In genomic region chr19:6864325-6864724, GRCh38 we compare ENCODE assay signal across 8 cellular contexts. TPM values are rescaled to one million over a fixed set of nuclear protein-coding genes. Genes with fewer than 3 reads are reported as not detected.
A peak's percentile ranks its signal among the peaks of the same experiment; 100 is the strongest.
DNase-seq lines count a peak whose midpoint lies in the region; ATAC-seq, FAIRE-seq and TF ChIP-seq lines count a peak whose summit lies in the region.
"Not testable (repeated sequence)": the region's sequence is repeated elsewhere in the genome, so short reads cannot be mapped to it uniquely, and the experiment has no call there.
"Had no signal": no experiment of that assay in that cellular context is flagged by ENCODE, and none has a peak within 500 bp of the region (broad histone marks: within the 10 kb centered on the region; RNA-seq: fewer than 3 reads in every experiment).

No MANE protein-coding gene starts in this region.

- POLR2A ChIA-PET in activated CD8-positive, alpha-beta T cell treated with anti-CD3 and anti-CD28 coated beads, Interleukin-2, amount 10 ng/mL, durations not matched to agents 7 days and 5 days (lab: Charles Lee): interaction anchor here (1.1 to 2.2 kb wide), 3 partner anchors 25 to 347 kb away, joined by 4 to 20 read pairs (median 7); partner anchors contain the start of gene GPR108

- not testable (repeated sequence) for H3K27me3 ChIP-seq in astrocyte (ENCODE audit: insufficient read depth, low read length)

- H3K4me1 Mint-ChIP-seq in activated CD8-positive, alpha-beta T cell treated with anti-CD3 and anti-CD28 coated beads, Interleukin-2, amount 10 ng/mL, durations not matched to agents 7 days and 5 days (ENCODE audit: low read depth): peaks cover 23% of the 10 kb centered on the region
- not testable (repeated sequence) for H3K4me1 Mint-ChIP-seq in astrocyte (ENCODE audit: low read depth, unreplicated experiment)

- not testable (repeated sequence) for ATAC-seq in activated CD8-positive, alpha-beta T cell treated with anti-CD3 and anti-CD28 coated beads, Interleukin-2, amount 10 ng/mL, durations not matched to agents 7 days and 5 days; left cardiac atrium

- H2AFZ ChIP-seq in astrocyte (ENCODE audit: low read depth, low read length): not testable (repeated sequence)

- CTCF ChIA-PET in activated CD8-positive, alpha-beta T cell treated with anti-CD3 and anti-CD28 coated beads, Interleukin-2, amount 10 ng/mL, durations not matched to agents 7 days and 5 days (lab: Charles Lee): interaction anchor here (0.6 to 9.5 kb wide), 39 partner anchors 7 to 739 kb away, joined by 3 to 130 read pairs (median 6); partner anchors contain the start of genes DENND1C, GPR108, TNFSF14 and VAV1

- H3K9ac ChIP-seq in astrocyte (ENCODE audit: low read length): not testable (repeated sequence)

- H3K79me2 ChIP-seq in astrocyte (ENCODE audit: insufficient read depth, low read length): not testable (repeated sequence)

- not testable (repeated sequence) for H3K36me3 ChIP-seq in astrocyte (ENCODE audit: insufficient read depth, low read length)

- not testable (repeated sequence) for H3K9me3 Mint-ChIP-seq in activated CD8-positive, alpha-beta T cell treated with anti-CD3 and anti-CD28 coated beads, Interleukin-2, amount 10 ng/mL, durations not matched to agents 7 days and 5 days (ENCODE audit: insufficient read depth); astrocyte (ENCODE audit: unreplicated experiment)

- H3K9me3 ChIP-seq in astrocyte (ENCODE audit: insufficient read depth, low read depth, low read length): not testable (repeated sequence)

- H3K27ac ChIP-seq in astrocyte (ENCODE audit: low read depth, low read length): not testable (repeated sequence)

- H3K4me3 Mint-ChIP-seq in activated CD8-positive, alpha-beta T cell treated with anti-CD3 and anti-CD28 coated beads, Interleukin-2, amount 10 ng/mL, durations not matched to agents 7 days and 5 days; astrocyte (ENCODE audit: unreplicated experiment): not testable (repeated sequence)

- intact Hi-C loops in left cardiac atrium (cut with DNase I): loop anchor here (5.0 to 10.0 kb wide), 3 partner anchors 122 to 232 kb away; no protein-coding TSS in a partner anchor

- H3K4me3 ChIP-seq in GM12865 (ENCODE audit: low read depth, low read length); astrocyte (ENCODE audit: insufficient read depth, low read depth, low read length): not testable (repeated sequence)

- not testable (repeated sequence) for FAIRE-seq in astrocyte (lab: Jason Lieb, UNC)

- H3K27me3 Mint-ChIP-seq in activated CD8-positive, alpha-beta T cell treated with anti-CD3 and anti-CD28 coated beads, Interleukin-2, amount 10 ng/mL, durations not matched to agents 7 days and 5 days (ENCODE audit: low read depth); astrocyte (ENCODE audit: low read depth, unreplicated experiment): not testable (repeated sequence)

- not testable (repeated sequence) for H4K20me1 ChIP-seq in astrocyte (ENCODE audit: insufficient read depth, low read length)

- H3K4me2 ChIP-seq in astrocyte (ENCODE audit: low read length): not testable (repeated sequence)

- peak overlapping the region; percentile 30 for H3K27ac Mint-ChIP-seq in activated CD8-positive, alpha-beta T cell treated with anti-CD3 and anti-CD28 coated beads, Interleukin-2, amount 10 ng/mL, durations not matched to agents 7 days and 5 days
- H3K27ac Mint-ChIP-seq in astrocyte (ENCODE audit: unreplicated experiment): peak overlapping the region; percentile 18

- not testable (repeated sequence) for TF ChIP-seq CTCF in GM12865 (IDR thresholded peaks at IDR 0.05; ENCODE audit: insufficient read depth, low read depth, low read length, missing control alignments); astrocyte (IDR thresholded peaks at IDR 0.05; ENCODE audit: insufficient read depth, low read depth, low read length)

- not testable (repeated sequence) for H3K4me1 ChIP-seq in astrocyte (ENCODE audit: insufficient read depth, low read length)

- not testable (repeated sequence) for H3K36me3 Mint-ChIP-seq in activated CD8-positive, alpha-beta T cell treated with anti-CD3 and anti-CD28 coated beads, Interleukin-2, amount 10 ng/mL, durations not matched to agents 7 days and 5 days (ENCODE audit: low read depth); astrocyte (ENCODE audit: low read depth, unreplicated experiment)

- DNase-seq in GM12865 (ENCODE audit: low read depth) (peak; percentile 17), RPMI8226 (peak; percentile 93), left cardiac atrium (peak; percentile 20)
- not testable (repeated sequence) for DNase-seq in activated CD8-positive, alpha-beta T cell treated with anti-CD3 and anti-CD28 coated beads, Interleukin-2, amount 10 ng/mL, durations not matched to agents 7 days and 5 days; astrocyte (ENCODE audit: low read depth)

RNA-seq across cellular contexts. Expression of gene ADGRE1, which starts 23.1 kb away (rescaled TPM):
- under 1 TPM; 0.47 to 0.50 TPM for total RNA-seq in activated CD8-positive, alpha-beta T cell treated with anti-CD3 and anti-CD28 coated beads, Interleukin-2, amount 10 ng/mL, durations not matched to agents 7 days and 5 days
- total RNA-seq in astrocyte: not detected in 2 replicates
- under 1 TPM; 0.21 to 0.31 TPM for total RNA-seq in left cardiac atrium
- total RNA-seq: A673, GM23338, H9 had no signal
